ENCODE assay signal across 25 cellular contexts in genomic region chr7:6288270-6288860, GRCh38. TPM values are rescaled to one million over a fixed set of nuclear protein-coding genes. Genes with fewer than 3 reads are reported as not detected.
DNase-seq lines count a peak whose midpoint lies in the region; ATAC-seq, FAIRE-seq and TF ChIP-seq lines count a peak whose summit lies in the region.
"Had no signal": no experiment of that assay in that cellular context is flagged by ENCODE, and none has a peak within 500 bp of the region (broad histone marks: within the 10 kb centered on the region; RNA-seq: fewer than 3 reads in every experiment).

No MANE protein-coding gene starts in this region.

- no peak for TF ChIP-seq EP300 in HepG2 (IDR thresholded peaks at IDR 0.05; ENCODE audit: low read depth in 2 of 2, low read length in 2 of 2)
- no peak for TF ChIP-seq EP300 in HepG2 (CRISPR knock-in tag; IDR thresholded peaks at IDR 0.05; ENCODE audit: borderline replicate concordance)

- no peaks in the 10 kb centered on the region for H3K79me2 ChIP-seq in HepG2 (ENCODE audit: insufficient read depth, low read length)
- no peaks in the 10 kb centered on the region for H3K79me2 ChIP-seq in Karpas-422 (ENCODE audit: low read length)

- POLR2A ChIA-PET in HepG2 (lab: Yijun Ruan, JAX), result no interaction called here

- TF ChIP-seq POLR2A in HepG2 (IDR thresholded peaks at IDR 0.05; ENCODE audit: insufficient read depth in 1 of 2, low read depth in 2 of 2, low read length in 2 of 2), result no peak
- TF ChIP-seq POLR2A in right lobe of liver (IDR thresholded peaks at IDR 0.05), result no peak

- H3K27me3 ChIP-seq in HepG2 (ENCODE audit: control insufficient read depth in 1 of 2, insufficient read depth in 2 of 2, low read length in 2 of 2) (peaks cover 0 to 14% of the 10 kb centered on the region in 2 experiments; a peak in 2 of 5 replicates), right lobe of liver (no peaks in the 10 kb centered on the region), Karpas-422 (ENCODE audit: low read length) (no peaks in the 10 kb centered on the region)
- H3K27me3 ChIP-seq: BE2C; BLaER1 treated with 17β-estradiol and CSF1 and Interleukin-3, amounts not matched to agents 10 nM and 100 nM had no signal

- H3K4me2 ChIP-seq in HepG2 (ENCODE audit: low read depth, low read length), result no peak overlapping the region
- no peak overlapping the region for H3K4me2 ChIP-seq in Karpas-422 (ENCODE audit: low read depth, low read length, poor library complexity, severe bottlenecking)
- H3K4me2 ChIP-seq: A549; BLaER1 treated with 17β-estradiol and CSF1 and Interleukin-3, amounts not matched to agents 10 nM and 100 nM; GM23338 had no signal

- no peaks in the 10 kb centered on the region for H3K9me3 ChIP-seq in HepG2 (ENCODE audit: low read length)
- H3K9me3 ChIP-seq in right lobe of liver, result no peaks in the 10 kb centered on the region
- no peaks in the 10 kb centered on the region for H3K9me3 ChIP-seq in Karpas-422 (ENCODE audit: low read length)
- H3K9me3 ChIP-seq: A549, BE2C had no signal

- no peak overlapping the region for H3K4me3 ChIP-seq in HepG2 (replicated peaks in 1 of 3; ENCODE audit: insufficient read depth in 1 of 3, low read depth in 2 of 3, low read length in 3 of 3)
- no peak overlapping the region for H3K4me3 ChIP-seq in right lobe of liver
- no peak overlapping the region for H3K4me3 ChIP-seq in Karpas-422 (ENCODE audit: low read length)
- H3K4me3 ChIP-seq: A549; BLaER1 treated with 17β-estradiol and CSF1 and Interleukin-3, amounts not matched to agents 10 nM and 100 nM; GM12878; GM23338 had no signal

- H3K36me3 ChIP-seq in HepG2 (replicated peaks in 1 of 2; ENCODE audit: control insufficient read depth in 1 of 2, insufficient read depth in 2 of 2, low read length in 2 of 2) (no peaks in the 10 kb centered on the region), right lobe of liver (no peaks in the 10 kb centered on the region), Karpas-422 (ENCODE audit: insufficient read depth, low read length) (no peaks in the 10 kb centered on the region)
- H3K36me3 ChIP-seq: BE2C; BLaER1 treated with 17β-estradiol and CSF1 and Interleukin-3, amounts not matched to agents 10 nM and 100 nM had no signal

- 39% methylated on average over 2 of the region's 2 CpGs for WGBS in HepG2 (ENCODE audit: low lambda C conversion rate)
- WGBS in right lobe of liver (ENCODE audit: insufficient coverage, low coverage, low lambda C conversion rate, missing lambda C conversion rate), result no CpG with 5 or more reads among the region's 2 CpGs

- peaks cover 35% of the 10 kb centered on the region for H3K4me1 ChIP-seq in HepG2 (ENCODE audit: insufficient read depth, low read length)
- no peaks in the 10 kb centered on the region for H3K4me1 ChIP-seq in right lobe of liver
- no peaks in the 10 kb centered on the region for H3K4me1 ChIP-seq in Karpas-422 (ENCODE audit: low read length)
- H3K4me1 ChIP-seq: BE2C had no signal

- no peaks in the 10 kb centered on the region for H3K9me2 ChIP-seq in Karpas-422 (replicated peaks; ENCODE audit: insufficient read depth, low read length)

- H2AFZ ChIP-seq in HepG2 (ENCODE audit: low read length) (no peak overlapping the region), Karpas-422 (ENCODE audit: low read length) (no peak overlapping the region)
- H2AFZ ChIP-seq: GM23338 had no signal

- H3K9ac ChIP-seq in HepG2 (ENCODE audit: insufficient read depth, low read depth, low read length), result no peak overlapping the region
- no peak overlapping the region for H3K9ac ChIP-seq in Karpas-422 (ENCODE audit: low read length)
- H3K9ac ChIP-seq: BLaER1 treated with 17β-estradiol and CSF1 and Interleukin-3, amounts not matched to agents 10 nM and 100 nM had no signal

- BruUV-seq in HepG2 (replicated peaks; lab: Mats Ljungman, UMichigan), result no TSS peak

- H4K20me1 ChIP-seq in HepG2 (ENCODE audit: insufficient read depth, low read length) (no peaks in the 10 kb centered on the region), Karpas-422 (ENCODE audit: insufficient read depth, low read depth, low read length) (no peaks in the 10 kb centered on the region)
- H4K20me1 ChIP-seq: BLaER1 treated with 17β-estradiol and CSF1 and Interleukin-3, amounts not matched to agents 10 nM and 100 nM had no signal

- no peak for TF ChIP-seq RAD21 in HepG2 (CRISPR knock-in tag; IDR thresholded peaks at IDR 0.05)

- H3K27ac ChIP-seq in HepG2 (ENCODE audit: extremely low read length, insufficient read depth, low read length) (no peak overlapping the region), right lobe of liver (no peak overlapping the region), Karpas-422 (ENCODE audit: low read length) (no peak overlapping the region)
- H3K27ac ChIP-seq: BLaER1 treated with 17β-estradiol and CSF1 and Interleukin-3, amounts not matched to agents 10 nM and 100 nM had no signal

- intact Hi-C loops in HepG2 (cut with micrococcal nuclease; ENCODE audit: unreplicated experiment) (no loop called here), right lobe of liver (cut with DNase I) (no loop called here), posterior vena cava (cut with DNase I) (no loop called here), Right ventricle myocardium superior (cut with DNase I) (no loop called here)

- TF ChIP-seq CTCF in HepG2 (CRISPR knock-in tag; IDR thresholded peaks at IDR 0.05) (no peak), right lobe of liver (IDR thresholded peaks at IDR 0.05) (no peak)

- FAIRE-seq in HepG2 (lab: Jason Lieb, UNC), result no peak
- FAIRE-seq: A549, D721Med, GM12878, GM19239 had no signal

- no peak for DNase-seq in HepG2 (ENCODE audit: low spot score)
- DNase-seq in right lobe of liver, result no peak
- DNase-seq in Karpas-422, result peak; percentile 7
- DNase-seq in posterior vena cava (ENCODE audit: low spot score), result peak; percentile 12
- no peak for DNase-seq in activated CD4-positive, alpha-beta T cell treated with anti-CD3 and anti-CD28 coated beads for 48 hours
- DNase-seq in activated T-cell treated with anti-CD3 and anti-CD28 coated beads, Interleukin-2, amount 50 U/mL, for 48 hours, result no peak
- no peak for DNase-seq in Right ventricle myocardium superior
- DNase-seq: 8988T; ACHN; AML-193; BE2C; CD4-positive, alpha-beta T cell; CD8-positive, alpha-beta memory T cell; DMS 273 treated with DMSO at 0.1 percent for 48 hours; DMS79; EL; GDM1; H9 had no signal

- CTCF ChIA-PET in HepG2 (lab: Yijun Ruan, JAX; ENCODE audit: low intra/inter-chr PET ratio, low total read pairs), result no interaction called here

- in situ Hi-C loops in HepG2 (cut with HindIII; ENCODE audit: extremely low pct_ligation_motif_present, low pct_unique_long_range_greater_than_20kb), result no loop called here

- ATAC-seq in HepG2, result no peak
- ATAC-seq in right lobe of liver, result no peak
- no peak for ATAC-seq in Right ventricle myocardium superior (ENCODE audit: poor library complexity)
- ATAC-seq: A549, GM12878, GM23338, HCT116 had no signal

TF ChIP-seq in HepG2, 621 proteins besides CTCF, POLR2A, EP300 and RAD21:
- 0 out of 2 replicates have a peak, but pooled peaks have one; percentile 23 for TF ChIP-seq ZNF710 (CRISPR knock-in tag; IDR thresholded peaks at IDR 0.05; ENCODE audit: borderline replicate concordance)
- no peak for TF ChIP-seq ELF1 (CRISPR knock-in tag; IDR thresholded peaks at IDR 0.05)
- no peak for TF ChIP-seq SAFB2 (CRISPR knock-in tag; IDR thresholded peaks at IDR 0.05; ENCODE audit: borderline replicate concordance, low read depth)

RNA-seq across cellular contexts. Expression of gene CYTH3, which starts 15.9 kb away (rescaled TPM):
- 2.8 and 3.8 TPM in 2 replicates for total RNA-seq in HepG2 (2016; rRNA removed; fragmentation: Illumina TruSeq; extraction: Trizol)
- 1.0 and 1.1 TPM in 2 replicates for total RNA-seq in HepG2 (2016; cell fraction: cytosol; rRNA removed; fragmentation: Illumina TruSeq; extraction: Trizol; ENCODE audit: low read depth)
- total RNA-seq in HepG2 (2016; cell fraction: insoluble cytoplasmic fraction; rRNA removed; fragmentation: Illumina TruSeq; extraction: Trizol), result 2.4 and 2.8 TPM in 2 replicates
- total RNA-seq in HepG2 (2016; cell fraction: membrane; rRNA removed; fragmentation: Illumina TruSeq; extraction: Trizol), result 1.7 and 2.4 TPM in 2 replicates
- 3.0 and 3.4 TPM in 2 replicates for total RNA-seq in HepG2 (2016; cell fraction: nucleus; rRNA removed; fragmentation: Illumina TruSeq; extraction: Trizol)
- polyA plus RNA-seq in HepG2 (2011; rRNA removed), result 3.1 and 4.6 TPM in 2 replicates
- polyA plus RNA-seq in HepG2 (2011; cell fraction: cytosol; rRNA removed), result 2.6 and 4.2 TPM in 2 replicates
- 8.7 and 13.2 TPM in 2 replicates for polyA plus RNA-seq in HepG2 (2011; cell fraction: nucleus; rRNA removed)
- polyA plus RNA-seq in HepG2 (2012), result 1.8 and 2.2 TPM in 2 replicates
- polyA plus RNA-seq in HepG2 (2016; cell fraction: cytosol; fragmentation: Illumina TruSeq; extraction: Trizol; ENCODE audit: low read depth), result 0.34 and 0.46 TPM in 2 replicates
- 2.3 and 2.5 TPM in 2 replicates for polyA plus RNA-seq in HepG2 (2016; cell fraction: insoluble cytoplasmic fraction; fragmentation: Illumina TruSeq; extraction: Trizol; ENCODE audit: low read depth)
- polyA plus RNA-seq in HepG2 (2016; cell fraction: membrane; fragmentation: Illumina TruSeq; extraction: Trizol; ENCODE audit: low read depth), result 1.4 and 1.8 TPM in 2 replicates
- 5.6 and 6.5 TPM in 2 replicates for polyA plus RNA-seq in HepG2 (2016; cell fraction: nucleus; fragmentation: Illumina TruSeq; extraction: Trizol; ENCODE audit: insufficient read depth, low read depth)
- polyA minus RNA-seq in HepG2 (2011; rRNA and poly(A)+ RNA removed; ENCODE audit: low replicate concordance), result 5.8 and 17.9 TPM in 2 replicates
- polyA minus RNA-seq in HepG2 (2011; cell fraction: cytosol; rRNA and poly(A)+ RNA removed), result 1.9 and 2.3 TPM in 2 replicates
- polyA minus RNA-seq in HepG2 (2011; cell fraction: nucleus; rRNA and poly(A)+ RNA removed), result 2.4 and 3.0 TPM in 2 replicates
- 1 to 10 TPM; 2.7 to 6.6 (median 4.1) TPM for total RNA-seq in right lobe of liver
- total RNA-seq in Karpas-422 (2014; rRNA removed; shearing (Covaris generic); ENCODE audit: low replicate concordance), result 3.0 and 3.5 TPM in 2 replicates
- total RNA-seq in posterior vena cava, result 10 to 100 TPM; 31.5 to 35.4 TPM
- total RNA-seq in Right ventricle myocardium superior, result 25.6 TPM

Comparison
In these comparisons a context has a peak if more than half of its experiments do, and no peak if none do; other contexts are left out.
1. DNase-seq: peak in Karpas-422 (single experiment) and posterior vena cava (single experiment); none in HepG2 (single experiment), right lobe of liver (0 of 3), activated CD4-positive, alpha-beta T cell treated with anti-CD3 and anti-CD28 coated beads for 48 hours (single experiment), activated T-cell treated with anti-CD3 and anti-CD28 coated beads, Interleukin-2, amount 50 U/mL, for 48 hours (0 of 2) and Right ventricle myocardium superior (single experiment).